In genomic region chr9:6681957-6682501, GRCh38 we compare ENCODE assay signal across 8 cellular contexts. TPM values are rescaled to one million over a fixed set of nuclear protein-coding genes. Genes with fewer than 3 reads are reported as not detected.
DNase-seq lines count a peak whose midpoint lies in the region; ATAC-seq, FAIRE-seq and TF ChIP-seq lines count a peak whose summit lies in the region.

No MANE protein-coding gene starts in this region.

- H4K20me1 ChIP-seq in DND-41 (ENCODE audit: insufficient read depth, low read length) (no peaks in the 10 kb centered on the region), OCI-LY7 (ENCODE audit: insufficient read depth, low read length) (no peaks in the 10 kb centered on the region)

- ATAC-seq in DND-41 (ENCODE audit: insufficient read depth, low read depth) (peak; percentile 1; the same call in 2 of the 3 replicates), HG03521 (IDR thresholded peaks at IDR 0.05; ENCODE audit: unreplicated experiment) (no peak), GM21576 (IDR thresholded peaks at IDR 0.05; ENCODE audit: unreplicated experiment) (no peak)

- no TSS peak for BruUV-seq in OCI-LY7 (replicated peaks; lab: Mats Ljungman, UMichigan)

- CTCF ChIA-PET in OCI-LY7 (lab: Charles Lee; ENCODE audit: unreplicated experiment): interaction anchor here (0.6 to 1.3 kb wide), 3 partner anchors 21 to 107 kb away, joined by 3 to 5 read pairs (median 4); no protein-coding TSS in a partner anchor

- DNase-seq in DND-41 (no peak), OCI-LY7 (ENCODE audit: low spot score) (no peak), endodermal cell (no peak), NCI-H345 treated with DMSO at 0.1 percent for 48 hours (lab: John Stamatoyannopoulos, UW; ENCODE audit: unreplicated experiment) (no peak), urothelium cell line (ENCODE audit: low spot score) (no peak)

- H3K79me2 ChIP-seq in DND-41 (ENCODE audit: insufficient read depth, low read length): peaks cover 26% of the 10 kb centered on the region
- H3K79me2 ChIP-seq in OCI-LY7 (ENCODE audit: insufficient read depth, low read depth, low read length): peaks cover 15% of the 10 kb centered on the region; the same call in 1 of the 2 replicates

- H3K4me2 ChIP-seq in DND-41 (ENCODE audit: insufficient read depth, low read length) (peak overlapping the region; percentile 73), OCI-LY7 (ENCODE audit: low read length) (peak overlapping the region; percentile 85)

- H2AFZ ChIP-seq in DND-41 (ENCODE audit: low read depth, low read length): peak overlapping the region; percentile 100
- H2AFZ ChIP-seq in OCI-LY7 (ENCODE audit: low read length): peak overlapping the region; percentile 84; the same call in 1 of the 2 replicates
- peak overlapping the region; percentile 47 for H2AFZ ChIP-seq in neuron (ENCODE audit: low read depth, low read length)

- H3K27ac ChIP-seq in DND-41 (ENCODE audit: low read length) (peak overlapping the region; percentile 100), OCI-LY7 (ENCODE audit: low read depth, low read length, poor library complexity, severe bottlenecking) (peak overlapping the region; percentile 89), endodermal cell (ENCODE audit: low read depth, low read length) (peak overlapping the region; percentile 98)

- H3K9me3 Mint-ChIP-seq in endodermal cell: no peaks in the 10 kb centered on the region

- peak overlapping the region; percentile 99 for H3K27ac Mint-ChIP-seq in endodermal cell

- WGBS in endodermal cell (ENCODE audit: insufficient coverage in 1 of 2, insufficient read length in 1 of 2), 2 experiments: 38 to 56% methylated on average over 8 to 15 of the region's 15 CpGs

- peaks cover 11% of the 10 kb centered on the region for H3K4me1 Mint-ChIP-seq in endodermal cell

- H3K36me3 Mint-ChIP-seq in endodermal cell (ENCODE audit: low read depth): peaks cover 11% of the 10 kb centered on the region

- FAIRE-seq in urothelium cell line (lab: Jason Lieb, UNC): no peak

- intact Hi-C loops in OCI-LY7 (cut with micrococcal nuclease; ENCODE audit: unreplicated experiment): loop anchor here (1.0 to 10.0 kb wide), 7 partner anchors 21 to 1055 kb away; partner anchors contain the start of genes KDM4C and RIC1

- H3K9ac ChIP-seq in DND-41 (ENCODE audit: low read depth, low read length): peak overlapping the region; percentile 93
- H3K9ac ChIP-seq in endodermal cell (ENCODE audit: extremely low read depth, low read length, poor library complexity, severe bottlenecking): peak overlapping the region; percentile 92

- H3K9me2 ChIP-seq in OCI-LY7 (ENCODE audit: insufficient read depth, low read length): no peaks in the 10 kb centered on the region

- peak overlapping the region; percentile 89 to 92 for H3K4me3 ChIP-seq in DND-41 (ENCODE audit: low read depth in 1 of 2, low read length in 2 of 2)
- peak overlapping the region; percentile 85 for H3K4me3 ChIP-seq in OCI-LY7 (ENCODE audit: low read depth, low read length, poor library complexity, severe bottlenecking)
- peak overlapping the region; percentile 85 for H3K4me3 ChIP-seq in endodermal cell (ENCODE audit: low read length)
- H3K4me3 ChIP-seq in neuron (ENCODE audit: low read length): peak overlapping the region; percentile 72

- H3K4me1 ChIP-seq in DND-41 (ENCODE audit: insufficient read depth, low read length): peaks cover 28% of the 10 kb centered on the region
- H3K4me1 ChIP-seq in OCI-LY7 (ENCODE audit: insufficient read depth, low read length, poor library complexity, severe bottlenecking): peaks cover 35% of the 10 kb centered on the region
- no peaks in the 10 kb centered on the region for H3K4me1 ChIP-seq in endodermal cell (ENCODE audit: control insufficient read depth, insufficient read depth, low read length)
- H3K4me1 ChIP-seq in neuron (ENCODE audit: insufficient read depth, low read length): peaks cover 6% of the 10 kb centered on the region

- H3K27me3 Mint-ChIP-seq in endodermal cell (ENCODE audit: insufficient read depth): no peaks in the 10 kb centered on the region

- TF ChIP-seq CTCF in DND-41 (IDR thresholded peaks at IDR 0.05; ENCODE audit: borderline replicate concordance, extremely low read depth, low read length, poor library complexity, severe bottlenecking): no peak
- TF ChIP-seq CTCF in OCI-LY7 (conservative IDR thresholded peaks at IDR 0.05; ENCODE audit: low read length): no peak
- TF ChIP-seq CTCF in endodermal cell (conservative IDR thresholded peaks at IDR 0.05): no peak

- H3K27me3 ChIP-seq in DND-41 (ENCODE audit: insufficient read depth, low read length, poor library complexity) (no peaks in the 10 kb centered on the region), endodermal cell (ENCODE audit: control insufficient read depth, insufficient read depth, low read length, poor library complexity, severe bottlenecking) (no peaks in the 10 kb centered on the region), neuron (ENCODE audit: insufficient read depth, low read length) (no peaks in the 10 kb centered on the region)

- POLR2A ChIA-PET in OCI-LY7 (lab: Charles Lee): interaction anchor here (0.6 to 2.4 kb wide), 20 partner anchors 9 to 1945 kb away, joined by 3 to 21 read pairs (median 4); partner anchors contain the start of genes KDM4C and UHRF2

- peaks cover 5% of the 10 kb centered on the region; the same call in 1 of the 2 replicates for H3K36me3 ChIP-seq in DND-41 (ENCODE audit: insufficient read depth, low read length)
- H3K36me3 ChIP-seq in OCI-LY7 (ENCODE audit: insufficient read depth, low read length): peaks cover 3% of the 10 kb centered on the region; the same call in 1 of the 2 replicates
- H3K36me3 ChIP-seq in endodermal cell (ENCODE audit: control insufficient read depth, insufficient read depth, low read length): no peaks in the 10 kb centered on the region
- H3K36me3 ChIP-seq in neuron (ENCODE audit: insufficient read depth, low read length): peaks cover 5% of the 10 kb centered on the region

- no peaks in the 10 kb centered on the region for H3K9me3 ChIP-seq in DND-41 (ENCODE audit: insufficient read depth, low read length, severe bottlenecking)
- no peaks in the 10 kb centered on the region for H3K9me3 ChIP-seq in OCI-LY7 (ENCODE audit: low read length)
- no peaks in the 10 kb centered on the region for H3K9me3 ChIP-seq in endodermal cell (ENCODE audit: control insufficient read depth, low read length)
- no peaks in the 10 kb centered on the region for H3K9me3 ChIP-seq in neuron (ENCODE audit: low read length)

- H3K4me3 Mint-ChIP-seq in endodermal cell: peak overlapping the region; percentile 86

RNA-seq across cellular contexts. Expression of gene GLDC, which starts 36.5 kb away (rescaled TPM):
- total RNA-seq in OCI-LY7 (2014; rRNA removed; shearing (Covaris generic)): not detected in 2 replicates
- total RNA-seq in OCI-LY7 (2022): not detected in 2 replicates
- 10 to 100 TPM in 1 of 2 donors, 1 to 10 TPM in 1; 8.9 to 38.8 TPM for total RNA-seq in endodermal cell
- 43.8 TPM for polyA plus RNA-seq in endodermal cell (2013, experiment 1 of 2)
- 35.4 TPM for polyA plus RNA-seq in endodermal cell (2013, experiment 2 of 2)

Comparison
In these comparisons a context has a peak if more than half of its experiments do, and no peak if none do; other contexts are left out.
1. H2AFZ ChIP-seq: peak in every context shown above with its lines; median percentile 100 in DND-41; 84 in OCI-LY7; 47 in neuron.
2. RNA of gene GLDC, which starts 36.5 kb away (total RNA-seq): 8.9 to 38.8 TPM in endodermal cell; not detected in OCI-LY7; every median in the first group is over 4 times any median in the second.
3. Peak in every context shown above with its lines, with median percentiles within 50 percentile points of each other: H3K27ac ChIP-seq and H3K4me3 ChIP-seq.